In genomic region chr6:34381086-34381485, GRCh38 we compare ENCODE assay signal across 13 cellular contexts. TPM values are rescaled to one million over a fixed set of nuclear protein-coding genes. Genes with fewer than 3 reads are reported as not detected.
A peak's percentile ranks its signal among the peaks of the same experiment; 100 is the strongest.
DNase-seq lines count a peak whose midpoint lies in the region; ATAC-seq and TF ChIP-seq lines count a peak whose summit lies in the region.
"Had no signal": no experiment of that assay in that cellular context is flagged by ENCODE, and none has a peak within 500 bp of the region (broad histone marks: within the 10 kb centered on the region; RNA-seq: fewer than 3 reads in every experiment).

No MANE protein-coding gene starts in this region.

- TF ChIP-seq CTCF in CD14-positive monocyte (IDR thresholded peaks at IDR 0.05) = no peak
- no peak for TF ChIP-seq CTCF in HEK293 (tag by site-specific recombination; IDR thresholded peaks at IDR 0.05)
- TF ChIP-seq CTCF in fibroblast of villous mesenchyme (IDR thresholded peaks at IDR 0.05; ENCODE audit: insufficient read depth, low read depth, low read length) = no peak

- peaks cover 33% of the 10 kb centered on the region for H3K4me1 Mint-ChIP-seq in CD14-positive monocyte

- H3K9me3 Mint-ChIP-seq in CD14-positive monocyte = no peaks in the 10 kb centered on the region

- CTCF ChIA-PET in HEK293 (lab: Yijun Ruan, JAX) = interaction anchor here (0.5 to 1.4 kb wide), 4 partner anchors 34 to 185 kb away, joined by 3 to 6 read pairs (median 4); no protein-coding TSS in a partner anchor

- H3K9me3 ChIP-seq in HEK293 (ENCODE audit: control insufficient read depth, insufficient read depth, low read depth, low read length) = no peaks in the 10 kb centered on the region
- H3K9me3 ChIP-seq: Caco-2 had no signal

- H3K27ac ChIP-seq in HEK293 (ENCODE audit: extremely low read depth, low read depth, low read length) = no peak overlapping the region

- H3K36me3 ChIP-seq in HEK293 (ENCODE audit: control insufficient read depth in 2 of 2, insufficient read depth in 1 of 2, low read length in 2 of 2) = peaks cover 0 to 4% of the 10 kb centered on the region in 2 experiments; a peak in 1 of 3 replicates

- H3K4me3 Mint-ChIP-seq in CD14-positive monocyte = no peak overlapping the region

- ATAC-seq in HG02798 (IDR thresholded peaks at IDR 0.05; ENCODE audit: poor library complexity, unreplicated experiment) (no peak), sciatic nerve (no peak), GM21825 (IDR thresholded peaks at IDR 0.05; ENCODE audit: unreplicated experiment) (no peak)
- ATAC-seq: PC-3 had no signal

- POLR2A ChIA-PET in HEK293 (lab: Yijun Ruan, JAX) = interaction anchor here (0.9 kb wide), 1 partner anchor 45 kb away, joined by 3 read pairs; the partner anchor contains the start of gene RPS10

- H3K4me3 ChIP-seq in HEK293 (ENCODE audit: low read depth, low read length) (no peak overlapping the region), fibroblast of villous mesenchyme (ENCODE audit: low read depth, low read length) (no peak overlapping the region)

- intact Hi-C loops in CD14-positive monocyte (cut with micrococcal nuclease) = loop anchor here in 1 of 2 donors (5.0 kb wide), 1 partner anchor 39 kb away; no protein-coding TSS in a partner anchor
- intact Hi-C loops in sciatic nerve (cut with DNase I) = no loop called here

- H3K4me1 ChIP-seq in HEK293 (ENCODE audit: control insufficient read depth, insufficient read depth, low read length) = peaks cover 15% of the 10 kb centered on the region

- peak overlapping the region in 5 of 7 donors; percentile 4 to 52 (median 11) for H3K27ac Mint-ChIP-seq in CD14-positive monocyte

- no peak for DNase-seq in CD14-positive monocyte (ENCODE audit: low spot score)
- DNase-seq in amniotic epithelial cell (ENCODE audit: low read depth) = peak; percentile 78
- DNase-seq in fibroblast of villous mesenchyme (ENCODE audit: low read depth) = peak; percentile 36
- no peak for DNase-seq in sciatic nerve (ENCODE audit: low spot score)
- DNase-seq in SKM-1 (lab: John Stamatoyannopoulos, UW; ENCODE audit: unreplicated experiment) = no peak
- DNase-seq: Caco-2, DMS53, NCI-H1048, NCI-H69, PC-3 had no signal

- no peaks in the 10 kb centered on the region for H3K27me3 Mint-ChIP-seq in CD14-positive monocyte (ENCODE audit: low read depth in 3 of 3)

- peaks cover 11 to 18% of the 10 kb centered on the region in 2 donors for H3K36me3 Mint-ChIP-seq in CD14-positive monocyte

TF ChIP-seq in HEK293, 187 proteins besides CTCF, POLR2A, EP300 and RAD21:
- TF ChIP-seq ZFHX2 (tag by site-specific recombination; conservative IDR thresholded peaks at IDR 0.05) = peak; percentile 14; the same call in 1 of the 2 replicates
- no peak for TF ChIP-seq ZNF561 (tag by site-specific recombination; IDR thresholded peaks at IDR 0.05; ENCODE audit: borderline replicate concordance)

RNA-seq across cellular contexts. Expression of gene NUDT3, which starts 11.4 kb away (rescaled TPM):
- 10 to 100 TPM in 1 of 2 donors, 1 to 10 TPM in 1; 9.3 to 10.9 TPM for polyA plus RNA-seq in CD14-positive monocyte
- total RNA-seq in fibroblast of villous mesenchyme (31.1 and 34.5 TPM in 2 replicates), sciatic nerve (83.1 TPM)

RNA-seq across cellular contexts. Expression of gene RPS10, which starts 44.8 kb away (rescaled TPM):
- polyA plus RNA-seq in CD14-positive monocyte = 1,000 to 10,000 TPM in 1 of 2 donors, 100 to 1,000 TPM in 1; 645 to 1,054 TPM
- total RNA-seq in fibroblast of villous mesenchyme = 1,680 and 1,946 TPM in 2 replicates
- total RNA-seq in sciatic nerve = 744 TPM

Comparison
In these comparisons a context has a peak if more than half of its experiments do, and no peak if none do; other contexts are left out.
1. DNase-seq: peak in amniotic epithelial cell (single experiment) and fibroblast of villous mesenchyme (single experiment); none in CD14-positive monocyte (single experiment), sciatic nerve (single experiment) and SKM-1 (single experiment).